19 cellular contexts compared by ENCODE assay signal in genomic region chr10:59332581-59332980, GRCh38. TPM values are rescaled to one million over a fixed set of nuclear protein-coding genes. Genes with fewer than 3 reads are reported as not detected.
DNase-seq lines count a peak whose midpoint lies in the region; ATAC-seq, FAIRE-seq and TF ChIP-seq lines count a peak whose summit lies in the region.
"Had no signal": no experiment of that assay in that cellular context is flagged by ENCODE, and none has a peak within 500 bp of the region (broad histone marks: within the 10 kb centered on the region; RNA-seq: fewer than 3 reads in every experiment).

No MANE protein-coding gene starts in this region.

- no peaks in the 10 kb centered on the region for H3K79me2 ChIP-seq in astrocyte (ENCODE audit: insufficient read depth, low read length)

- H3K36me3 Mint-ChIP-seq in astrocyte (ENCODE audit: low read depth, unreplicated experiment), result no peaks in the 10 kb centered on the region
- H3K36me3 Mint-ChIP-seq in osteocyte (ENCODE audit: unreplicated experiment), result no peaks in the 10 kb centered on the region
- H3K36me3 Mint-ChIP-seq: CD4-positive, alpha-beta memory T cell had no signal

- TF ChIP-seq CTCF in astrocyte (IDR thresholded peaks at IDR 0.05; ENCODE audit: insufficient read depth, low read depth, low read length), result no peak
- no peak for TF ChIP-seq CTCF in esophagus muscularis mucosa (IDR thresholded peaks at IDR 0.05)
- TF ChIP-seq CTCF in psoas muscle (IDR thresholded peaks at IDR 0.05), result no peak
- no peak for TF ChIP-seq CTCF in tibial artery (IDR thresholded peaks at IDR 0.05)
- no peak for TF ChIP-seq CTCF in osteocyte (IDR thresholded peaks at IDR 0.05)

- no peak overlapping the region for H3K4me3 ChIP-seq in astrocyte (ENCODE audit: insufficient read depth, low read depth, low read length)
- H3K4me3 ChIP-seq in esophagus muscularis mucosa, result no peak overlapping the region
- H3K4me3 ChIP-seq in psoas muscle, result no peak overlapping the region
- no peak overlapping the region for H3K4me3 ChIP-seq in tibial artery
- H3K4me3 ChIP-seq: HAP-1 had no signal

- intact Hi-C loops in esophagus muscularis mucosa (cut with DNase I), result no loop called here
- intact Hi-C loops in psoas muscle (cut with DNase I), result no loop called here
- intact Hi-C loops in tibial artery (cut with DNase I; ENCODE audit: low total_unique reads), result no loop called here

- no peaks in the 10 kb centered on the region for H4K20me1 ChIP-seq in astrocyte (ENCODE audit: insufficient read depth, low read length)

- H3K27ac ChIP-seq in astrocyte (ENCODE audit: low read depth, low read length) (no peak overlapping the region), esophagus muscularis mucosa (replicated peaks in 1 of 4) (peak overlapping the region; percentile 62 to 79 (median 68)), psoas muscle (peak overlapping the region; percentile 51), tibial artery (peak overlapping the region; percentile 61 to 75)
- H3K27ac ChIP-seq: C4-2B, HL-60 had no signal

- peak; percentile 62 for FAIRE-seq in astrocyte (lab: Jason Lieb, UNC)
- no peak for FAIRE-seq in frontal cortex (lab: Jason Lieb, UNC)
- FAIRE-seq: A204.1, G401.6, GM12891, H1 had no signal

- no peak overlapping the region for H2AFZ ChIP-seq in astrocyte (ENCODE audit: low read depth, low read length)

- peaks cover 13% of the 10 kb centered on the region for H3K4me1 ChIP-seq in astrocyte (ENCODE audit: insufficient read depth, low read length)
- H3K4me1 ChIP-seq in esophagus muscularis mucosa, result peaks cover 14 to 94% (median 91%) of the 10 kb centered on the region in 4 donors
- peaks cover 75% of the 10 kb centered on the region for H3K4me1 ChIP-seq in psoas muscle
- peaks cover 4 to 95% (median 37%) of the 10 kb centered on the region in 4 donors for H3K4me1 ChIP-seq in tibial artery
- H3K4me1 ChIP-seq: BE2C, HAP-1 had no signal

- H3K9me3 ChIP-seq in astrocyte (ENCODE audit: insufficient read depth, low read depth, low read length), result no peaks in the 10 kb centered on the region
- H3K9me3 ChIP-seq in esophagus muscularis mucosa, result no peaks in the 10 kb centered on the region
- no peaks in the 10 kb centered on the region for H3K9me3 ChIP-seq in psoas muscle
- no peaks in the 10 kb centered on the region for H3K9me3 ChIP-seq in tibial artery
- H3K9me3 ChIP-seq: BE2C, HAP-1 had no signal

- H3K4me2 ChIP-seq in astrocyte (ENCODE audit: low read length), result no peak overlapping the region

- H3K27ac Mint-ChIP-seq in astrocyte (ENCODE audit: unreplicated experiment) (no peak overlapping the region), osteocyte (ENCODE audit: unreplicated experiment) (no peak overlapping the region)
- H3K27ac Mint-ChIP-seq: CD4-positive, alpha-beta memory T cell had no signal

- H3K4me3 Mint-ChIP-seq in astrocyte (ENCODE audit: unreplicated experiment) (no peak overlapping the region), osteocyte (ENCODE audit: unreplicated experiment) (no peak overlapping the region)
- H3K4me3 Mint-ChIP-seq: CD4-positive, alpha-beta memory T cell had no signal

- H3K27me3 Mint-ChIP-seq in astrocyte (ENCODE audit: low read depth, unreplicated experiment), result no peaks in the 10 kb centered on the region
- H3K27me3 Mint-ChIP-seq in osteocyte (ENCODE audit: unreplicated experiment), result no peaks in the 10 kb centered on the region
- H3K27me3 Mint-ChIP-seq: CD4-positive, alpha-beta memory T cell had no signal

- H3K9me3 Mint-ChIP-seq in astrocyte (ENCODE audit: unreplicated experiment) (no peaks in the 10 kb centered on the region), osteocyte (ENCODE audit: unreplicated experiment) (peaks cover 4% of the 10 kb centered on the region)

- no peak for TF ChIP-seq POLR2A in esophagus muscularis mucosa (IDR thresholded peaks at IDR 0.05; ENCODE audit: low read depth)

- H3K4me1 Mint-ChIP-seq in astrocyte (ENCODE audit: low read depth, unreplicated experiment), result peaks cover 19% of the 10 kb centered on the region
- peaks cover 28% of the 10 kb centered on the region for H3K4me1 Mint-ChIP-seq in osteocyte (ENCODE audit: unreplicated experiment)
- H3K4me1 Mint-ChIP-seq: CD4-positive, alpha-beta memory T cell had no signal

- H3K27me3 ChIP-seq in astrocyte (ENCODE audit: insufficient read depth, low read length) (no peaks in the 10 kb centered on the region), esophagus muscularis mucosa (no peaks in the 10 kb centered on the region), psoas muscle (ENCODE audit: insufficient read depth in 3 of 3, low read length in 2 of 3) (no peaks in the 10 kb centered on the region), tibial artery (no peaks in the 10 kb centered on the region)
- H3K27me3 ChIP-seq: BE2C had no signal

- ATAC-seq in psoas muscle (no peak), HG02840 (IDR thresholded peaks at IDR 0.05; ENCODE audit: low FRiP score, unreplicated experiment) (no peak)

- H3K36me3 ChIP-seq in astrocyte (ENCODE audit: insufficient read depth, low read length) (no peaks in the 10 kb centered on the region), esophagus muscularis mucosa (no peaks in the 10 kb centered on the region), psoas muscle (ENCODE audit: insufficient read depth in 1 of 2, low read depth in 1 of 2) (no peaks in the 10 kb centered on the region), tibial artery (no peaks in the 10 kb centered on the region)
- H3K36me3 ChIP-seq: BE2C, HAP-1 had no signal

- no peak for DNase-seq in astrocyte (ENCODE audit: low read depth)
- no peak for DNase-seq in esophagus muscularis mucosa (ENCODE audit: extremely low spot score)
- no peak for DNase-seq in psoas muscle
- DNase-seq in tibial artery, result no peak
- no peak for DNase-seq in frontal cortex (ENCODE audit: low spot score in 2 of 2)
- DNase-seq in osteocyte (ENCODE audit: extremely low spot score, unreplicated experiment), result no peak
- DNase-seq: BE2C; CD4-positive, alpha-beta memory T cell; DMS153; DMS79 treated with DMSO at 0.1 percent for 48 hours; EL had no signal

- no peak overlapping the region for H3K9ac ChIP-seq in astrocyte (ENCODE audit: low read length)

- TF ChIP-seq EP300 in esophagus muscularis mucosa (IDR thresholded peaks at IDR 0.05), result no peak

RNA-seq across cellular contexts. Expression of gene FAM13C, which starts 29.8 kb away (rescaled TPM):
- total RNA-seq in astrocyte, result 8.7 and 9.3 TPM in 2 replicates
- total RNA-seq in esophagus muscularis mucosa, result 10 to 100 TPM; 45.1 to 62.9 (median 53.1) TPM
- total RNA-seq in psoas muscle, result 10 to 100 TPM in 3 of 4 donors, 1 to 10 TPM in 1; 1.0 to 14.3 (median 13.3) TPM
- 10 to 100 TPM in 1 of 3 donors, 1 to 10 TPM in 2; 1.4 to 31.7 (median 6.5) TPM for polyA plus RNA-seq in psoas muscle
- 20.8 TPM for total RNA-seq in frontal cortex
- 2.3 and 3.2 TPM in 2 replicates for total RNA-seq in osteocyte
- total RNA-seq: CD4-positive, alpha-beta memory T cell had no signal
- polyA plus RNA-seq: CD4-positive, alpha-beta memory T cell had no signal
